ENCODE assay signal across 31 cellular contexts in genomic region chr2:84238907-84239306, GRCh38.
"Had no signal": no experiment of that assay in that cellular context is flagged by ENCODE, and none has a peak within 500 bp of the region (broad histone marks: within the 10 kb centered on the region; RNA-seq: fewer than 3 reads in every experiment).

No MANE protein-coding gene starts in this region.

- H3K27me3 ChIP-seq: brain microvascular endothelial cell, dorsolateral prefrontal cortex, esophagus muscularis mucosa, foreskin keratinocyte, gastrocnemius medialis had no signal

- H3K9me3 Mint-ChIP-seq: activated CD4-positive, alpha-beta memory T cell treated with anti-CD3 and anti-CD28 coated beads, Interleukin-2, amount 10 ng/mL, durations not matched to agents 7 days and 5 days; activated CD4-positive, alpha-beta T cell treated with anti-CD3 and anti-CD28 coated beads, Interleukin-2, amount 10 ng/mL, durations not matched to agents 7 days and 5 days; activated T-cell treated with anti-CD3 and anti-CD28 coated beads, Interleukin-2, amount 50 U/mL, for 24 hours; activated T-cell treated with anti-CD3 and anti-CD28 coated beads, Interleukin-2, amount 50 U/mL, for 72 hours; dendritic cell treated with granulocyte-macrophage colony-stimulating factor and Interleukin-4, amounts not matched to agents 40 ng/mL and 50 ng/mL, for 4 days; effector memory CD8-positive, alpha-beta T cell had no signal

- H3K4me1 Mint-ChIP-seq: activated CD4-positive, alpha-beta memory T cell treated with anti-CD3 and anti-CD28 coated beads, Interleukin-2, amount 10 ng/mL, durations not matched to agents 7 days and 5 days; activated CD4-positive, alpha-beta T cell treated with anti-CD3 and anti-CD28 coated beads, Interleukin-2, amount 10 ng/mL, durations not matched to agents 7 days and 5 days; central memory CD8-positive, alpha-beta T cell; WTC11 had no signal

- H3K9me3 ChIP-seq: esophagus muscularis mucosa, gastrocnemius medialis, heart left ventricle had no signal

- H3K27ac Mint-ChIP-seq: activated CD4-positive, alpha-beta memory T cell treated with anti-CD3 and anti-CD28 coated beads, Interleukin-2, amount 10 ng/mL, durations not matched to agents 7 days and 5 days; activated CD4-positive, alpha-beta T cell treated with anti-CD3 and anti-CD28 coated beads, Interleukin-2, amount 10 ng/mL, durations not matched to agents 7 days and 5 days; activated naive CD8-positive, alpha-beta T cell; activated T-cell treated with anti-CD3 and anti-CD28 coated beads, Interleukin-2, amount 50 U/mL, for 24 hours; activated T-cell treated with anti-CD3 and anti-CD28 coated beads, Interleukin-2, amount 50 U/mL, for 72 hours; dendritic cell treated with granulocyte-macrophage colony-stimulating factor and Interleukin-4, amounts not matched to agents 40 ng/mL and 50 ng/mL, for 4 days; effector memory CD8-positive, alpha-beta T cell; WTC11 had no signal

- H3K4me3 Mint-ChIP-seq: activated CD4-positive, alpha-beta memory T cell treated with anti-CD3 and anti-CD28 coated beads, Interleukin-2, amount 10 ng/mL, durations not matched to agents 7 days and 5 days; activated CD4-positive, alpha-beta T cell treated with anti-CD3 and anti-CD28 coated beads, Interleukin-2, amount 10 ng/mL, durations not matched to agents 7 days and 5 days; activated naive CD8-positive, alpha-beta T cell; activated T-cell treated with anti-CD3 and anti-CD28 coated beads, Interleukin-2, amount 50 U/mL, for 24 hours; activated T-cell treated with anti-CD3 and anti-CD28 coated beads, Interleukin-2, amount 50 U/mL, for 72 hours; central memory CD8-positive, alpha-beta T cell; dendritic cell treated with granulocyte-macrophage colony-stimulating factor and Interleukin-4, amounts not matched to agents 40 ng/mL and 50 ng/mL, for 4 days; effector memory CD8-positive, alpha-beta T cell; WTC11 had no signal

- H3K4me1 ChIP-seq: esophagus muscularis mucosa, foreskin keratinocyte, gastrocnemius medialis, heart left ventricle had no signal

- DNase-seq: activated CD4-positive, alpha-beta memory T cell treated with anti-CD3 and anti-CD28 coated beads, Interleukin-2, amount 10 ng/mL, durations not matched to agents 7 days and 5 days; activated CD4-positive, alpha-beta T cell treated with anti-CD3 and anti-CD28 coated beads for 1 hour; activated CD4-positive, alpha-beta T cell treated with anti-CD3 and anti-CD28 coated beads for 4 hours; activated CD4-positive, alpha-beta T cell treated with anti-CD3 and anti-CD28 coated beads, Interleukin-2, amount 10 ng/mL, durations not matched to agents 7 days and 5 days; activated CD4-positive, alpha-beta T cell treated with anti-CD3 and anti-CD28 coated beads, Interleukin-2, amount 50 U/mL, for 4 hours; activated CD8-positive, alpha-beta memory T cell treated with anti-CD3 and anti-CD28 coated beads, Interleukin-2, amount 50 U/mL, for 48 hours; activated effector memory CD4-positive, alpha-beta T cell treated with Interleukin-2 at 50 U/mL for 16 hours; activated gamma-delta T cell treated with Interleukin-2 at 50 U/mL for 16 hours; activated naive CD4-positive, alpha-beta T cell treated with anti-CD3 and anti-CD28 coated beads, Interleukin-2, amount 50 U/mL, for 16 hours; activated naive CD4-positive, alpha-beta T cell treated with Interleukin-2 at 50 U/mL for 16 hours; activated T-cell treated with anti-CD3 and anti-CD28 coated beads for 4 hours; activated T-cell treated with anti-CD3 and anti-CD28 coated beads, Interleukin-2, amount 50 U/mL, for 24 hours; activated T-cell treated with anti-CD3 and anti-CD28 coated beads, Interleukin-2, amount 50 U/mL, for 72 hours; amniotic stem cell; anterior cingulate cortex; brain microvascular endothelial cell; dorsolateral prefrontal cortex; effector memory CD8-positive, alpha-beta T cell; erythroblast; foreskin keratinocyte; gastrocnemius medialis; glutamatergic neuron; heart left ventricle; T-helper 2 cell had no signal

- H3K36me3 Mint-ChIP-seq: activated naive CD8-positive, alpha-beta T cell; WTC11 had no signal

- ATAC-seq: activated T-cell treated with anti-CD3 and anti-CD28 coated beads, Interleukin-2, amount 50 U/mL, for 72 hours; effector memory CD8-positive, alpha-beta T cell; foreskin keratinocyte; gastrocnemius medialis; heart left ventricle; WTC11 had no signal

- H3K36me3 ChIP-seq: brain microvascular endothelial cell, esophagus muscularis mucosa, gastrocnemius medialis, heart left ventricle had no signal

- H3K4me3 ChIP-seq: coronary artery, dorsolateral prefrontal cortex, esophagus muscularis mucosa, gastrocnemius medialis, heart left ventricle had no signal

- H3K27me3 Mint-ChIP-seq: activated CD4-positive, alpha-beta T cell treated with anti-CD3 and anti-CD28 coated beads, Interleukin-2, amount 10 ng/mL, durations not matched to agents 7 days and 5 days; dendritic cell treated with granulocyte-macrophage colony-stimulating factor and Interleukin-4, amounts not matched to agents 40 ng/mL and 50 ng/mL, for 4 days had no signal

- H3K27ac ChIP-seq: brain microvascular endothelial cell, coronary artery, dorsolateral prefrontal cortex, esophagus muscularis mucosa, foreskin keratinocyte, gastrocnemius medialis, heart left ventricle, VCaP had no signal
